Comparison of ENCODE assay signal across 8 cellular contexts in the genomic region with DNA sequence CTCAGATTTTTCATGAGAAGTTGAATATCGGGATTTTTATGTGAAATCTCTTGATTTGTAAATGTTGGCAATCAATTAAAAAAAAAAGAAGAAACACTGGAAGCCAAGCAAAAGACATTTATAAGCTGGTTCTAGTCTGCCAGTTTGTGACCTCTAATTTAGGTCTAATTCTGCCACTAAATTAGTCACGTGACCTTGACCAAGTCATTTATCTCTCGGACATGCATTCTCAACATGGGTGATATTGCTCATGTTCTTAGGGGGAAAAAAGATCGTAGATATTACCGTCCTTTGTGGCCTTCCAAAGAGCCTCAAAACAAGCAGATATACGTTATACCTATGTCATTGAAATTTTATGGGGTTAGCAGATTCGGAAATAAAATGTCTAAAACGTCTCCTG. TPM values are rescaled to one million over a fixed set of nuclear protein-coding genes. Genes with fewer than 3 reads are reported as not detected.
DNase-seq lines count a peak whose midpoint lies in the region; ATAC-seq, FAIRE-seq and TF ChIP-seq lines count a peak whose summit lies in the region.

No MANE protein-coding gene starts in this region.

- H3K27ac Mint-ChIP-seq in activated T-cell treated with anti-CD3 and anti-CD28 coated beads, Interleukin-2, amount 50 U/mL, for 72 hours, result peak overlapping the region; percentile 71

- H3K4me2 ChIP-seq in HepG2 (ENCODE audit: low read depth, low read length), result peak overlapping the region; percentile 77

- peak overlapping the region in 3 of 4 donors; percentile 88 for H3K4me3 ChIP-seq in adrenal gland
- H3K4me3 ChIP-seq in HepG2 (replicated peaks in 1 of 3; ENCODE audit: insufficient read depth in 1 of 3, low read depth in 2 of 3, low read length in 3 of 3), result peak overlapping the region; percentile 73 to 92 (median 82)
- H3K4me3 ChIP-seq in transverse colon, result peak overlapping the region; percentile 70 to 89 (median 82)

- in situ Hi-C loops in HepG2 (cut with HindIII; ENCODE audit: extremely low pct_ligation_motif_present, low pct_unique_long_range_greater_than_20kb), result no loop called here
- in situ Hi-C loops in transverse colon (cut with MboI; ENCODE audit: low pct_ligation_motif_present in 1 of 4, low pct_unique_long_range_greater_than_20kb in 1 of 4, low sequenced_read_pairs in 3 of 4), result no loop called here

- TF ChIP-seq RAD21 in HepG2 (CRISPR knock-in tag; IDR thresholded peaks at IDR 0.05), result no peak

- peaks cover 3 to 5% of the 10 kb centered on the region in 2 donors for H3K36me3 Mint-ChIP-seq in activated T-cell treated with anti-CD3 and anti-CD28 coated beads, Interleukin-2, amount 50 U/mL, for 72 hours (ENCODE audit: insufficient read depth in 2 of 2)

- peak overlapping the region in 3 of 5 donors; percentile 85 to 96 (median 85) for H3K27ac ChIP-seq in adrenal gland
- peak overlapping the region; percentile 86 for H3K27ac ChIP-seq in HepG2 (ENCODE audit: extremely low read length, insufficient read depth, low read length)
- peak overlapping the region in 3 of 4 donors; percentile 84 to 92 (median 87) for H3K27ac ChIP-seq in transverse colon

- TF ChIP-seq EP300 in HepG2 (IDR thresholded peaks at IDR 0.05; ENCODE audit: low read depth in 2 of 2, low read length in 2 of 2), result no peak
- TF ChIP-seq EP300 in HepG2 (CRISPR knock-in tag; IDR thresholded peaks at IDR 0.05; ENCODE audit: borderline replicate concordance), result no peak
- TF ChIP-seq EP300 in transverse colon (IDR thresholded peaks at IDR 0.05; ENCODE audit: low read depth), result no peak

- BruUV-seq in HepG2 (replicated peaks; lab: Mats Ljungman, UMichigan), result no TSS peak

- intact Hi-C loops in adrenal gland (cut with DNase I) (no loop called here), HepG2 (cut with micrococcal nuclease; ENCODE audit: unreplicated experiment) (no loop called here), transverse colon (cut with DNase I; ENCODE audit: low total_unique reads) (no loop called here)

- DNase-seq in activated T-cell treated with anti-CD3 and anti-CD28 coated beads, Interleukin-2, amount 50 U/mL, for 72 hours, result no peak
- DNase-seq in activated T-cell treated with anti-CD3 and anti-CD28 coated beads, Interleukin-2, amount 50 U/mL, for 48 hours, result no peak
- DNase-seq in adrenal gland (peak in 1 of 7 donors; percentile 20), HepG2 (ENCODE audit: low spot score) (no peak), transverse colon (no peak), DMS79 (lab: John Stamatoyannopoulos, UW) (no peak), GM12891 (ENCODE audit: insufficient read length, low spot score) (no peak), NCI-H1930 (lab: John Stamatoyannopoulos, UW) (no peak)

- 24 to 30% (median 25%) methylated on average over 8 of the region's 8 CpGs for WGBS in adrenal gland, 4 donors
- WGBS in HepG2 (ENCODE audit: low lambda C conversion rate), result 39% methylated on average over 8 of the region's 8 CpGs
- 41 to 42% methylated on average over 8 of the region's 8 CpGs for WGBS in transverse colon (ENCODE audit: low coverage in 1 of 2), 2 donors

- peak overlapping the region; percentile 87 to 98 for H3K4me3 Mint-ChIP-seq in activated T-cell treated with anti-CD3 and anti-CD28 coated beads, Interleukin-2, amount 50 U/mL, for 72 hours

- peaks cover 27% of the 10 kb centered on the region for H3K4me1 Mint-ChIP-seq in activated T-cell treated with anti-CD3 and anti-CD28 coated beads, Interleukin-2, amount 50 U/mL, for 72 hours (ENCODE audit: low read depth)

- TF ChIP-seq CTCF in adrenal gland (IDR thresholded peaks at IDR 0.05) (no peak), HepG2 (CRISPR knock-in tag; IDR thresholded peaks at IDR 0.05) (no peak), transverse colon (IDR thresholded peaks at IDR 0.05) (no peak)

- peaks cover 6% of the 10 kb centered on the region for H3K27me3 Mint-ChIP-seq in activated T-cell treated with anti-CD3 and anti-CD28 coated beads, Interleukin-2, amount 50 U/mL, for 72 hours (ENCODE audit: low read depth)

- H3K9ac ChIP-seq in HepG2 (ENCODE audit: insufficient read depth, low read depth, low read length), result peak overlapping the region; percentile 88

- H2AFZ ChIP-seq in HepG2 (ENCODE audit: low read length), result peak overlapping the region; percentile 32

- H3K36me3 ChIP-seq in adrenal gland (replicated peaks in 1 of 2) (no peaks in the 10 kb centered on the region), HepG2 (replicated peaks in 1 of 2; ENCODE audit: control insufficient read depth in 1 of 2, insufficient read depth in 2 of 2, low read length in 2 of 2) (no peaks in the 10 kb centered on the region), transverse colon (no peaks in the 10 kb centered on the region)

- no peak for ATAC-seq in activated T-cell treated with anti-CD3 and anti-CD28 coated beads, Interleukin-2, amount 50 U/mL, for 72 hours (replicated peaks in 1 of 2)
- ATAC-seq in HepG2, result no peak

- H3K27me3 ChIP-seq in adrenal gland (no peaks in the 10 kb centered on the region), HepG2 (ENCODE audit: control insufficient read depth in 1 of 2, insufficient read depth in 2 of 2, low read length in 2 of 2) (no peaks in the 10 kb centered on the region; a peak in 1 of 5 replicates), transverse colon (no peaks in the 10 kb centered on the region)

- H3K4me1 ChIP-seq in adrenal gland (replicated peaks in 1 of 2) (peaks cover 5 to 13% of the 10 kb centered on the region in 2 donors), HepG2 (ENCODE audit: insufficient read depth, low read length) (peaks cover 29% of the 10 kb centered on the region), transverse colon (peaks cover 0 to 18% (median 6%) of the 10 kb centered on the region in 4 donors)

- CTCF ChIA-PET in HepG2 (lab: Yijun Ruan, JAX; ENCODE audit: low intra/inter-chr PET ratio, low total read pairs), result no interaction called here

- no peak for FAIRE-seq in HepG2 (lab: Jason Lieb, UNC)
- no peak for FAIRE-seq in GM12891 (lab: Jason Lieb, UNC)

- H3K79me2 ChIP-seq in HepG2 (ENCODE audit: insufficient read depth, low read length), result peaks cover 22% of the 10 kb centered on the region

- TF ChIP-seq POLR2A in adrenal gland (IDR thresholded peaks at IDR 0.05), result no peak
- TF ChIP-seq POLR2A in HepG2 (IDR thresholded peaks at IDR 0.05; ENCODE audit: insufficient read depth in 1 of 2, low read depth in 2 of 2, low read length in 2 of 2), result no peak
- no peak for TF ChIP-seq POLR2A in transverse colon (IDR thresholded peaks at IDR 0.05)
- TF ChIP-seq POLR2A in GM12891 (IDR thresholded peaks at IDR 0.05; ENCODE audit: low read depth, low read length), result no peak

- H3K9me3 Mint-ChIP-seq in activated T-cell treated with anti-CD3 and anti-CD28 coated beads, Interleukin-2, amount 50 U/mL, for 72 hours, result no peaks in the 10 kb centered on the region

- POLR2A ChIA-PET in HepG2 (lab: Yijun Ruan, JAX), result no interaction called here

- H4K20me1 ChIP-seq in HepG2 (ENCODE audit: insufficient read depth, low read length), result no peaks in the 10 kb centered on the region

- H3K9me3 ChIP-seq in adrenal gland (replicated peaks in 1 of 3), result no peaks in the 10 kb centered on the region
- peaks cover under 1% of the 10 kb centered on the region; the same call in 1 of the 2 replicates for H3K9me3 ChIP-seq in HepG2 (ENCODE audit: low read length)
- H3K9me3 ChIP-seq in transverse colon, result no peaks in the 10 kb centered on the region

TF ChIP-seq in GM12891, 5 proteins besides CTCF, POLR2A, EP300 and RAD21:
- no peak for TF ChIP-seq POU2F2 (IDR thresholded peaks at IDR 0.05; ENCODE audit: low read depth, low read length)
- TF ChIP-seq TAF1 (IDR thresholded peaks at IDR 0.05; ENCODE audit: low read depth, low read length), result no peak
- TF ChIP-seq PAX5 (IDR thresholded peaks at IDR 0.05; ENCODE audit: insufficient read depth, low read length, severe bottlenecking), result no peak
- no peak for TF ChIP-seq SPI1 (IDR thresholded peaks at IDR 0.05; ENCODE audit: low read depth, low read length)
- TF ChIP-seq POLR2AphosphoS5 (IDR thresholded peaks at IDR 0.05; ENCODE audit: low read depth, low read length), result no peak

RNA-seq across cellular contexts. Expression of a gene that starts 52.9 kb away (rescaled TPM):
- 1 to 10 TPM; 9.2 to 10.0 TPM for total RNA-seq in activated T-cell treated with anti-CD3 and anti-CD28 coated beads, Interleukin-2, amount 50 U/mL, for 72 hours
- total RNA-seq in adrenal gland (10 to 100 TPM in 3 of 8 donors, 1 to 10 TPM in 5; 6.0 to 19.4 (median 8.8) TPM), HepG2 (2016; rRNA removed; fragmentation: Illumina TruSeq; extraction: Trizol) (5.2 and 6.1 TPM in 2 replicates), transverse colon (10 to 100 TPM; 11.2 to 25.1 (median 16.0) TPM)
- polyA plus RNA-seq in adrenal gland (10 to 100 TPM in 1 of 3 donors, 1 to 10 TPM in 2; 5.1 to 11.8 (median 10.0) TPM), HepG2 (2011; rRNA removed) (6.9 and 8.6 TPM in 2 replicates)
- 2.1 and 2.6 TPM in 2 replicates for total RNA-seq in HepG2 (2016; cell fraction: cytosol; rRNA removed; fragmentation: Illumina TruSeq; extraction: Trizol; ENCODE audit: low read depth)
- 4.5 and 6.2 TPM in 2 replicates for total RNA-seq in HepG2 (2016; cell fraction: insoluble cytoplasmic fraction; rRNA removed; fragmentation: Illumina TruSeq; extraction: Trizol)
- 4.3 and 4.6 TPM in 2 replicates for total RNA-seq in HepG2 (2016; cell fraction: membrane; rRNA removed; fragmentation: Illumina TruSeq; extraction: Trizol)
- 14.0 and 15.5 TPM in 2 replicates for total RNA-seq in HepG2 (2016; cell fraction: nucleus; rRNA removed; fragmentation: Illumina TruSeq; extraction: Trizol)
- 2.7 and 3.2 TPM in 2 replicates for polyA plus RNA-seq in HepG2 (2011; cell fraction: cytosol; rRNA removed)
- 18.2 and 19.4 TPM in 2 replicates for polyA plus RNA-seq in HepG2 (2011; cell fraction: nucleus; rRNA removed)
- polyA plus RNA-seq in HepG2 (2012), result 3.9 and 4.0 TPM in 2 replicates
- 0.62 and 0.63 TPM in 2 replicates for polyA plus RNA-seq in HepG2 (2016; cell fraction: cytosol; fragmentation: Illumina TruSeq; extraction: Trizol; ENCODE audit: low read depth)
- polyA plus RNA-seq in HepG2 (2016; cell fraction: insoluble cytoplasmic fraction; fragmentation: Illumina TruSeq; extraction: Trizol; ENCODE audit: low read depth), result 3.2 and 3.6 TPM in 2 replicates
- polyA plus RNA-seq in HepG2 (2016; cell fraction: membrane; fragmentation: Illumina TruSeq; extraction: Trizol; ENCODE audit: low read depth), result 1.7 and 2.0 TPM in 2 replicates
- polyA plus RNA-seq in HepG2 (2016; cell fraction: nucleus; fragmentation: Illumina TruSeq; extraction: Trizol; ENCODE audit: insufficient read depth, low read depth), result 16.3 and 16.6 TPM in 2 replicates
- 8.4 and 10.0 TPM in 2 replicates for polyA minus RNA-seq in HepG2 (2011; rRNA and poly(A)+ RNA removed; ENCODE audit: low replicate concordance)
- 3.9 and 4.9 TPM in 2 replicates for polyA minus RNA-seq in HepG2 (2011; cell fraction: cytosol; rRNA and poly(A)+ RNA removed)
- 28.6 and 30.5 TPM in 2 replicates for polyA minus RNA-seq in HepG2 (2011; cell fraction: nucleus; rRNA and poly(A)+ RNA removed)
- 1.3 TPM for polyA plus RNA-seq in GM12891 (2012; ENCODE audit: low read depth, missing spikeins)
